Comparison of ENCODE assay signal across 8 cellular contexts in genomic region chr16:75432828-75433731, GRCh38. TPM values are rescaled to one million over a fixed set of nuclear protein-coding genes. Genes with fewer than 3 reads are reported as not detected.
DNase-seq lines count a peak whose midpoint lies in the region; ATAC-seq and TF ChIP-seq lines count a peak whose summit lies in the region.

TSS of gene CFDP1 (minus strand) at chr16:75433503. CDS start at chr16:75433352, 151 bp downstream.

- peak within 1 kb of the TSS; percentile 88 for H3K27ac ChIP-seq in Panc1 (ENCODE audit: low read length)
- peak within 1 kb of the TSS; percentile 100 for H3K27ac ChIP-seq in muscle layer of duodenum (ENCODE audit: low read length)

- in situ Hi-C loops in Panc1 (cut with HindIII; ENCODE audit: low pct_unique_long_range_greater_than_20kb, low sequenced_read_pairs) = no loop called here

- H3K27me3 ChIP-seq in Panc1 (ENCODE audit: control insufficient read depth, insufficient read depth, low read length) = no peaks in the 10 kb centered on the region
- H3K27me3 ChIP-seq in muscle layer of duodenum (ENCODE audit: low read depth, low read length) = no peaks in the 10 kb centered on the region

- POLR2A ChIA-PET in Panc1 (lab: Charles Lee) = no interaction called here

- peak; percentile 94 for DNase-seq in DMS53 (lab: John Stamatoyannopoulos, UW)
- DNase-seq in KG1 (lab: John Stamatoyannopoulos, UW) = peak; percentile 90
- no peak for DNase-seq in Panc1 (ENCODE audit: low read depth, low spot score)
- DNase-seq in activated T-cell treated with anti-CD3 and anti-CD28 coated beads, Interleukin-2, amount 50 U/mL, for 48 hours = peak; percentile 95
- peak; percentile 90 to 94 for DNase-seq in stimulated activated CD8-positive, alpha-beta memory T cell treated with anti-CD3 and anti-CD28 coated beads, Interleukin-7, amount 100 ng/mL, for 4 hours (ENCODE audit: low read depth in 2 of 2)

- TSS peak; percentile 61 for BruUV-seq in Panc1 (replicated peaks; lab: Mats Ljungman, UMichigan)

- ATAC-seq in GM21717 (IDR thresholded peaks at IDR 0.05; ENCODE audit: unreplicated experiment) (peak; percentile 93), Panc1 (peak; percentile 96), esophagus mucosa (peak; percentile 98)

- H3K9me3 ChIP-seq in Panc1 (ENCODE audit: control insufficient read depth, insufficient read depth, low read depth, low read length) (no peaks in the 10 kb centered on the region), muscle layer of duodenum (ENCODE audit: control insufficient read depth in 1 of 2, low read length in 2 of 2) (no peaks in the 10 kb centered on the region)

- H3K4me3 ChIP-seq in Panc1 (ENCODE audit: low read depth in 2 of 2, low read length in 2 of 2) (peak within 1 kb of the TSS; percentile 77 to 88), muscle layer of duodenum (ENCODE audit: low read depth in 1 of 2, low read length in 2 of 2) (peak within 1 kb of the TSS; percentile 82 to 96)

- no peak for TF ChIP-seq CTCF in Panc1 (IDR thresholded peaks at IDR 0.05)

- CTCF ChIA-PET in Panc1 (lab: Charles Lee) = interaction anchor here (0.6 to 1.1 kb wide), 2 partner anchors 84 to 322 kb away, joined by 9 read pairs; no protein-coding TSS in a partner anchor

- intact Hi-C loops in Panc1 (cut with micrococcal nuclease; ENCODE audit: unreplicated experiment) = no loop called here

- H3K36me3 ChIP-seq in Panc1 (ENCODE audit: control insufficient read depth, insufficient read depth, low read length) = no peaks in the 10 kb centered on the region
- H3K36me3 ChIP-seq in muscle layer of duodenum (ENCODE audit: control insufficient read depth in 1 of 2, insufficient read depth in 2 of 2, low read length in 2 of 2) = no peaks in the 10 kb centered on the region

- H3K4me1 ChIP-seq in Panc1 (ENCODE audit: control insufficient read depth, insufficient read depth, low read length) (no peaks in the 10 kb centered on the region), muscle layer of duodenum (ENCODE audit: control insufficient read depth in 1 of 2, insufficient read depth in 2 of 2, low read length in 2 of 2) (peaks cover 0 to 2% of the 10 kb centered on the region in 2 donors)

RNA-seq across cellular contexts. Expression of gene CFDP1, which starts in this region (rescaled TPM):
- total RNA-seq in Panc1 (2021; ENCODE audit: unreplicated experiment) (25.7 TPM), esophagus mucosa (33.5 TPM)
- polyA plus RNA-seq in Panc1 (2012; ENCODE audit: insufficient read length) = 17.6 TPM
